ENCODE assay signal across 1 cellular context in genomic region chr3:172673210-172673679, GRCh38.
TF ChIP-seq lines count a peak whose summit lies in the region.

No MANE protein-coding gene starts in this region.

TF ChIP-seq in K562, 482 proteins besides CTCF, POLR2A, EP300 and RAD21 (continued from another document):
- TF ChIP-seq HDAC2 (IDR thresholded peaks at IDR 0.05) (0 out of 2 replicates have a peak, but pooled peaks have one; percentile 32), SMC3 (conservative IDR thresholded peaks at IDR 0.05; ENCODE audit: insufficient read depth, low read depth, low read length) (0 out of 2 replicates have a peak, but pooled peaks have one; percentile 31), E2F4 (CRISPR knock-in tag; IDR thresholded peaks at IDR 0.05; ENCODE audit: low read depth) (no peak), MAZ (CRISPR knock-in tag; conservative IDR thresholded peaks at IDR 0.05 in 1 of 2, IDR thresholded peaks at IDR 0.05 in 1 of 2) (peak in 1 of 2 experiments; percentile 53; a peak in 2 of 4 replicates), CEBPB (tag; IDR thresholded peaks at IDR 0.05) (peak; percentile 69), ZNF384 (IDR thresholded peaks at IDR 0.05; ENCODE audit: low read depth, low read length) (peak; percentile 4; the same call in 1 of the 2 replicates)
TF ChIP-seq in K562: peak in this region for 12.
